Comparison of ENCODE assay signal across 20 cellular contexts in genomic region chr11:126938718-126939117, GRCh38.
DNase-seq lines count a peak whose midpoint lies in the region; ATAC-seq and TF ChIP-seq lines count a peak whose summit lies in the region.
"Had no signal": no experiment of that assay in that cellular context is flagged by ENCODE, and none has a peak within 500 bp of the region (broad histone marks: within the 10 kb centered on the region; RNA-seq: fewer than 3 reads in every experiment).

No MANE protein-coding gene starts in this region.

- H3K9ac ChIP-seq in liver (ENCODE audit: low read depth in 1 of 2, low read length in 2 of 2) = no peak overlapping the region
- H3K9ac ChIP-seq: BLaER1 treated with 17β-estradiol and CSF1 and Interleukin-3, amounts not matched to agents 10 nM and 100 nM had no signal

- no peak for TF ChIP-seq RAD21 in liver (IDR thresholded peaks at IDR 0.05)
- no peak for TF ChIP-seq RAD21 in Ishikawa (IDR thresholded peaks at IDR 0.05; ENCODE audit: low read depth)

- H3K27ac Mint-ChIP-seq in stimulated activated memory B cell treated with anti-CD40 and anti-IgM and Interleukin-4, amounts not matched to agents 10 μg/mL and 1 μg/mL and 100 μg/mL, for 72 hours = no peak overlapping the region
- H3K27ac Mint-ChIP-seq: CD14-positive monocyte; CD4-positive, alpha-beta T cell had no signal

- H3K27me3 ChIP-seq in liver (ENCODE audit: control insufficient read depth in 4 of 4, insufficient read depth in 4 of 4, low read length in 3 of 4) (peaks cover 0 to 2% (median 0%) of the 10 kb centered on the region in 4 donors), right lobe of liver (no peaks in the 10 kb centered on the region)
- H3K27me3 ChIP-seq: BLaER1 treated with 17β-estradiol and CSF1 and Interleukin-3, amounts not matched to agents 10 nM and 100 nM had no signal

- H3K4me3 ChIP-seq in liver (ENCODE audit: low read depth in 1 of 3, low read length in 3 of 3) = no peak overlapping the region
- H3K4me3 ChIP-seq in right lobe of liver = no peak overlapping the region
- H3K4me3 ChIP-seq: BLaER1 treated with 17β-estradiol and CSF1 and Interleukin-3, amounts not matched to agents 10 nM and 100 nM had no signal

- no peaks in the 10 kb centered on the region for H3K9me3 ChIP-seq in liver (ENCODE audit: control insufficient read depth in 4 of 4, low read length in 3 of 4)
- no peaks in the 10 kb centered on the region for H3K9me3 ChIP-seq in right lobe of liver
- H3K9me3 ChIP-seq: BE2C had no signal

- no peaks in the 10 kb centered on the region for H3K9me3 Mint-ChIP-seq in stimulated activated memory B cell treated with anti-CD40 and anti-IgM and Interleukin-4, amounts not matched to agents 10 μg/mL and 1 μg/mL and 100 μg/mL, for 72 hours

- H3K27me3 Mint-ChIP-seq in stimulated activated memory B cell treated with anti-CD40 and anti-IgM and Interleukin-4, amounts not matched to agents 10 μg/mL and 1 μg/mL and 100 μg/mL, for 72 hours = no peaks in the 10 kb centered on the region
- H3K27me3 Mint-ChIP-seq: CD4-positive, alpha-beta T cell; CD8-positive, alpha-beta memory T cell had no signal

- no peaks in the 10 kb centered on the region for H3K4me1 Mint-ChIP-seq in stimulated activated memory B cell treated with anti-CD40 and anti-IgM and Interleukin-4, amounts not matched to agents 10 μg/mL and 1 μg/mL and 100 μg/mL, for 72 hours
- H3K4me1 Mint-ChIP-seq: CD14-positive monocyte; CD8-positive, alpha-beta memory T cell had no signal

- ATAC-seq in right lobe of liver (no peak), HG03159 (IDR thresholded peaks at IDR 0.05; ENCODE audit: unreplicated experiment) (no peak)
- peak; percentile 28 for ATAC-seq in stimulated activated memory B cell treated with anti-CD40 and anti-IgM and Interleukin-4, amounts not matched to agents 10 μg/mL and 1 μg/mL and 100 μg/mL, for 72 hours

- TF ChIP-seq POLR2A in right lobe of liver (IDR thresholded peaks at IDR 0.05) = no peak

- no peaks in the 10 kb centered on the region for H3K36me3 Mint-ChIP-seq in stimulated activated memory B cell treated with anti-CD40 and anti-IgM and Interleukin-4, amounts not matched to agents 10 μg/mL and 1 μg/mL and 100 μg/mL, for 72 hours
- H3K36me3 Mint-ChIP-seq: CD14-positive monocyte; CD8-positive, alpha-beta memory T cell had no signal

- H3K27ac ChIP-seq in liver (ENCODE audit: low read depth in 1 of 2, low read length in 2 of 2) (no peak overlapping the region), right lobe of liver (no peak overlapping the region)
- H3K27ac ChIP-seq: BLaER1 treated with 17β-estradiol and CSF1 and Interleukin-3, amounts not matched to agents 10 nM and 100 nM had no signal

- no peaks in the 10 kb centered on the region for H3K4me1 ChIP-seq in liver (ENCODE audit: control insufficient read depth in 4 of 4, insufficient read depth in 4 of 4, low read length in 3 of 4)
- no peaks in the 10 kb centered on the region for H3K4me1 ChIP-seq in right lobe of liver
- H3K4me1 ChIP-seq: BE2C had no signal

- no peak for TF ChIP-seq EP300 in Ishikawa (IDR thresholded peaks at IDR 0.05; ENCODE audit: borderline replicate concordance)

- no peak overlapping the region for H3K4me3 Mint-ChIP-seq in stimulated activated memory B cell treated with anti-CD40 and anti-IgM and Interleukin-4, amounts not matched to agents 10 μg/mL and 1 μg/mL and 100 μg/mL, for 72 hours
- H3K4me3 Mint-ChIP-seq: CD14-positive monocyte; CD4-positive, alpha-beta T cell; CD8-positive, alpha-beta memory T cell had no signal

- 87% methylated on average over 4 of the region's 4 CpGs for WGBS in liver
- 78% methylated on average over 4 of the region's 4 CpGs for WGBS in right lobe of liver (ENCODE audit: insufficient coverage, low coverage, low lambda C conversion rate, missing lambda C conversion rate)

- H3K36me3 ChIP-seq in liver (ENCODE audit: control insufficient read depth in 4 of 4, insufficient read depth in 3 of 4, low read depth in 1 of 4, low read length in 3 of 4) (no peaks in the 10 kb centered on the region), right lobe of liver (no peaks in the 10 kb centered on the region)
- H3K36me3 ChIP-seq: BE2C; BLaER1 treated with 17β-estradiol and CSF1 and Interleukin-3, amounts not matched to agents 10 nM and 100 nM had no signal

- no peak for DNase-seq in right lobe of liver
- peak; percentile 34 for DNase-seq in iPS-NIHi7 (ENCODE audit: extremely low spot score)
- DNase-seq in NCI-H82 treated with DMSO at 0.1 percent for 48 hours (lab: John Stamatoyannopoulos, UW; ENCODE audit: unreplicated experiment) = no peak
- DNase-seq in AML-193 (lab: John Stamatoyannopoulos, UW) = no peak
- DNase-seq: 8988T; BE2C; CD4-positive, alpha-beta T cell; CD8-positive, alpha-beta memory T cell; DMS 273 treated with DMSO at 0.1 percent for 48 hours; DMS79; EL; GF-D8; H7; HCEC 1CT had no signal

- intact Hi-C loops in right lobe of liver (cut with DNase I) = no loop called here

- TF ChIP-seq CTCF in liver (IDR thresholded peaks at IDR 0.05; ENCODE audit: low read depth, low read length, missing input control) (no peak), right lobe of liver (IDR thresholded peaks at IDR 0.05) (no peak)

TF ChIP-seq in liver, 16 proteins besides CTCF, POLR2A, EP300 and RAD21:
- TF ChIP-seq REST (IDR thresholded peaks at IDR 0.05) (peak; percentile 43), RXRA (IDR thresholded peaks at IDR 0.05) (no peak)

TF ChIP-seq in Ishikawa, 13 proteins besides CTCF, POLR2A, EP300 and RAD21:
- peak; percentile 66 for TF ChIP-seq REST (IDR thresholded peaks at IDR 0.05; ENCODE audit: low read depth)
- TF ChIP-seq MAX (IDR thresholded peaks at IDR 0.05) = no peak
